19 cellular contexts compared by ENCODE assay signal in genomic region chr10:123563994-123564393, GRCh38.
"Had no signal": no experiment of that assay in that cellular context is flagged by ENCODE, and none has a peak within 500 bp of the region (broad histone marks: within the 10 kb centered on the region; RNA-seq: fewer than 3 reads in every experiment).

No MANE protein-coding gene starts in this region.

- ATAC-seq: effector memory CD8-positive, alpha-beta T cell; foreskin keratinocyte; mucosa of descending colon; naive thymus-derived CD8-positive, alpha-beta T cell; stimulated activated effector memory CD8-positive, alpha-beta T cell treated with anti-CD3 and anti-CD28 coated beads, Interleukin-12 subunit alpha, Interleukin-12 subunit beta, amount 100 ng/mL, for 72 hours; stimulated activated naive CD8-positive, alpha-beta T cell treated with anti-CD3 and anti-CD28 coated beads, Interleukin-15, Interleukin-2, amounts not matched to agents 100 U/mL and 50 U/mL, for 24 hours; upper lobe of right lung had no signal

- H3K27ac Mint-ChIP-seq: effector memory CD8-positive, alpha-beta T cell; stimulated activated effector memory CD8-positive, alpha-beta T cell treated with anti-CD3 and anti-CD28 coated beads, Interleukin-12 subunit alpha, Interleukin-12 subunit beta, amount 100 ng/mL, for 72 hours had no signal

- H3K36me3 Mint-ChIP-seq: naive thymus-derived CD8-positive, alpha-beta T cell; stimulated activated effector memory CD8-positive, alpha-beta T cell treated with anti-CD3 and anti-CD28 coated beads, Interleukin-12 subunit alpha, Interleukin-12 subunit beta, amount 100 ng/mL, for 72 hours had no signal

- H3K9me3 Mint-ChIP-seq: effector memory CD8-positive, alpha-beta T cell; naive thymus-derived CD8-positive, alpha-beta T cell; stimulated activated effector memory CD8-positive, alpha-beta T cell treated with anti-CD3 and anti-CD28 coated beads, Interleukin-12 subunit alpha, Interleukin-12 subunit beta, amount 100 ng/mL, for 72 hours had no signal

- H3K27ac ChIP-seq: esophagus squamous epithelium, foreskin keratinocyte, neutrophil, right atrium auricular region, tibial artery, upper lobe of right lung had no signal

- H3K4me2 ChIP-seq: smooth muscle cell had no signal

- H3K27me3 ChIP-seq: right atrium auricular region had no signal

- H3K4me3 Mint-ChIP-seq: effector memory CD8-positive, alpha-beta T cell; naive thymus-derived CD8-positive, alpha-beta T cell; stimulated activated effector memory CD8-positive, alpha-beta T cell treated with anti-CD3 and anti-CD28 coated beads, Interleukin-12 subunit alpha, Interleukin-12 subunit beta, amount 100 ng/mL, for 72 hours had no signal

- DNase-seq: central memory CD4-positive, alpha-beta T cell; cortex of kidney; effector memory CD8-positive, alpha-beta T cell; esophagus squamous epithelium; foreskin keratinocyte; hippocampal formation; kidney glomerular epithelial cell; mucosa of descending colon; naive thymus-derived CD8-positive, alpha-beta T cell; posterior cingulate gyrus; stimulated activated CD4-positive, alpha-beta T cell treated with anti-CD3 and anti-CD28 coated beads, Interleukin-4, amount 100 ng/mL, for 1 hour; stimulated activated CD8-positive, alpha-beta memory T cell treated with anti-CD3 and anti-CD28 coated beads, Interleukin-4, amount 100 ng/mL, for 48 hours; stimulated activated naive CD8-positive, alpha-beta T cell treated with anti-CD3 and anti-CD28 coated beads, Interleukin-15, Interleukin-2, amounts not matched to agents 100 U/mL and 50 U/mL, for 24 hours; tibial artery; upper lobe of right lung had no signal

- H3K4me1 ChIP-seq: foreskin keratinocyte, right atrium auricular region, upper lobe of right lung had no signal

- H3K4me3 ChIP-seq: esophagus squamous epithelium, mucosa of descending colon, right atrium auricular region, smooth muscle cell, tibial artery, upper lobe of right lung had no signal

- H3K36me3 ChIP-seq: esophagus squamous epithelium, neutrophil, right atrium auricular region, tibial artery, upper lobe of right lung had no signal
